15 cellular contexts compared by ENCODE assay signal in the genomic region with DNA sequence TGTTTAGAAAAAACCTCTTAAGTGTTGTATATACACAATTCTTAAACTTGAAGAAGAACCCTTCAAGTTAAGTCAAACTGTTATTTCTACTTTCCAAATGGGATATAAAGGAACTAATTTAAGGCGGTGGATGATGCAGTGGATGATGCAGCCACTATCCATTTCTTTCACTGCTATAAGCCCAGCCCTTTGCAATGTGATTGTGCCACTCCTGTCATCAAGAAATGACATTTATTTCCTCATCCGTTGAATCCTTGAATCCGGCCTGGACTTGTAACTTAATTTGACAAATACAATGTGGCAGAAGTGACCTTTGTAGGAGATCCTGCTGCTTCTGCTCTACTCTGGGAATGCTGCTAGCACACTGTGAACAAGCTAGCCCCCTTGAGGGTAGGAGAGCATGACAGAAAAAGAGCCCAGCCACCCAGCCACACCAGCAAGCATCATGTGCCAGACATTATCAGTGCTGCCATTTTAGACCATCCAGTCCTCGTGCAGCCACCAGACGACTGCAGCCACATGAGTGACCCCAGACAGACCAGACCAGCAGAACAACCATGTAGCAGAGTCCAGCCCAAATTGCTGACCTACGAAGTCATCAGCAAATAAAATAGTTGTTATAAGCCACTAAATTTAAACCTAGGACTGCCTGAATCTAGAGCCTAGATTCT. TPM values are rescaled to one million over a fixed set of nuclear protein-coding genes. Genes with fewer than 3 reads are reported as not detected.
A peak's percentile ranks its signal among the peaks of the same experiment; 100 is the strongest.
DNase-seq lines count a peak whose midpoint lies in the region; ATAC-seq, FAIRE-seq and TF ChIP-seq lines count a peak whose summit lies in the region.
"Had no signal": no experiment of that assay in that cellular context is flagged by ENCODE, and none has a peak within 500 bp of the region (broad histone marks: within the 10 kb centered on the region; RNA-seq: fewer than 3 reads in every experiment).

No MANE protein-coding gene starts in this region.

- TF ChIP-seq CTCF in heart left ventricle (IDR thresholded peaks at IDR 0.05), result no peak
- TF ChIP-seq CTCF in coronary artery (IDR thresholded peaks at IDR 0.05), result no peak
- TF ChIP-seq CTCF in nephron (IDR thresholded peaks at IDR 0.05; ENCODE audit: unreplicated experiment in 3 of 3), result no peak

- no peaks in the 10 kb centered on the region for H3K27me3 Mint-ChIP-seq in nephron (ENCODE audit: low read depth)

- peaks cover 0 to 5% (median 0%) of the 10 kb centered on the region in 9 donors for H3K36me3 ChIP-seq in heart left ventricle
- H3K36me3 ChIP-seq: right lobe of liver had no signal

- TF ChIP-seq POLR2A in heart left ventricle (IDR thresholded peaks at IDR 0.05), result no peak

- H3K27ac ChIP-seq in heart left ventricle (peak overlapping the region in 9 of 12 donors; percentile 2 to 28 (median 18)), coronary artery (peak overlapping the region; percentile 64 to 78)
- H3K27ac ChIP-seq: right lobe of liver had no signal

- peaks cover 38% of the 10 kb centered on the region for H3K4me1 Mint-ChIP-seq in nephron

- peak overlapping the region; percentile 86 to 95 (median 86) for H3K27ac Mint-ChIP-seq in nephron
- H3K27ac Mint-ChIP-seq: activated T-cell treated with anti-CD3 and anti-CD28 coated beads, Interleukin-2, amount 50 U/mL, for 24 hours had no signal

- intact Hi-C loops in heart left ventricle (cut with DNase I) (no loop called here), cardiac septum (cut with DNase I) (no loop called here)

- H3K9me3 ChIP-seq in heart left ventricle, result no peaks in the 10 kb centered on the region
- H3K9me3 ChIP-seq: right lobe of liver, tibial nerve had no signal

- 58 to 68% (median 60%) methylated on average over 6 of the region's 6 CpGs for WGBS in heart left ventricle, 4 donors

- peak; percentile 88 for FAIRE-seq in urothelium cell line (lab: Jason Lieb, UNC)

- H3K4me3 Mint-ChIP-seq in nephron, result no peak overlapping the region
- H3K4me3 Mint-ChIP-seq: activated T-cell treated with anti-CD3 and anti-CD28 coated beads, Interleukin-2, amount 50 U/mL, for 24 hours had no signal

- no peaks in the 10 kb centered on the region for H3K9me3 Mint-ChIP-seq in nephron
- H3K9me3 Mint-ChIP-seq: activated T-cell treated with anti-CD3 and anti-CD28 coated beads, Interleukin-2, amount 50 U/mL, for 24 hours had no signal

- no peaks in the 10 kb centered on the region for H3K27me3 ChIP-seq in heart left ventricle
- H3K27me3 ChIP-seq: right lobe of liver, tibial nerve had no signal

- DNase-seq in heart left ventricle (peak in 1 of 5 donors; percentile 28), cardiac septum (ENCODE audit: low spot score) (no peak), coronary artery (ENCODE audit: low spot score) (no peak), urothelium cell line (ENCODE audit: low spot score) (no peak)
- DNase-seq: activated T-cell treated with anti-CD3 and anti-CD28 coated beads, Interleukin-2, amount 50 U/mL, for 24 hours; anterior cingulate cortex; NCI-H1417; NCI-H526 treated with DMSO at 0.1 percent for 48 hours; right lobe of liver had no signal

- H3K4me1 ChIP-seq in heart left ventricle, result peaks cover 8 to 79% (median 55%) of the 10 kb centered on the region in 12 donors

- peaks cover 3% of the 10 kb centered on the region for H3K36me3 Mint-ChIP-seq in nephron (ENCODE audit: low read depth)

- no peak overlapping the region for H3K4me3 ChIP-seq in heart left ventricle
- H3K4me3 ChIP-seq in coronary artery, result no peak overlapping the region
- H3K4me3 ChIP-seq: right lobe of liver, tibial nerve had no signal

- ATAC-seq in heart left ventricle, result peak in 3 of 4 donors; percentile 44 to 76 (median 71)
- no peak for ATAC-seq in HG03135 (IDR thresholded peaks at IDR 0.05; ENCODE audit: unreplicated experiment)
- no peak for ATAC-seq in HG03045 (IDR thresholded peaks at IDR 0.05; ENCODE audit: unreplicated experiment)
- no peak for ATAC-seq in GM18868 (IDR thresholded peaks at IDR 0.05; ENCODE audit: unreplicated experiment)
- ATAC-seq: activated CD4-positive, CD25-positive, alpha-beta regulatory T cell treated with anti-CD3 and anti-CD28 coated beads, Interleukin-2, amount 50 U/mL, for 24 hours had no signal

RNA-seq across cellular contexts. Expression of a gene that starts 47.4 kb away (rescaled TPM):
- total RNA-seq in heart left ventricle (10 to 100 TPM; 23.9 to 57.1 (median 51.2) TPM), cardiac septum (78.0 TPM)
- polyA plus RNA-seq in heart left ventricle, result 10 to 100 TPM; 10.7 to 41.4 TPM

Comparison
In these comparisons a context has a peak if more than half of its experiments do, and no peak if none do; other contexts are left out.
1. ATAC-seq: peak in heart left ventricle (3 of 4); none in HG03135 (single experiment), HG03045 (single experiment) and GM18868 (single experiment).